Comparison of ENCODE assay signal across 33 cellular contexts in genomic region chrX:1488745-1489144, GRCh38. TPM values are rescaled to one million over a fixed set of nuclear protein-coding genes. Genes with fewer than 3 reads are reported as not detected.
DNase-seq lines count a peak whose midpoint lies in the region; ATAC-seq and TF ChIP-seq lines count a peak whose summit lies in the region.
"Had no signal": no experiment of that assay in that cellular context is flagged by ENCODE, and none has a peak within 500 bp of the region (broad histone marks: within the 10 kb centered on the region; RNA-seq: fewer than 3 reads in every experiment).

No MANE protein-coding gene starts in this region.

- peaks cover 57% of the 10 kb centered on the region for H3F3A ChIP-seq in SU-DHL-6 (ENCODE audit: insufficient read depth)

- H3K36me3 ChIP-seq in SU-DHL-6 (ENCODE audit: low read length) (peaks cover 16% of the 10 kb centered on the region; the same call in 1 of the 2 replicates), endodermal cell (ENCODE audit: control insufficient read depth, insufficient read depth, low read length) (no peaks in the 10 kb centered on the region), WERI-Rb-1 (no peaks in the 10 kb centered on the region)
- H3K36me3 ChIP-seq: esophagus squamous epithelium, gastrocnemius medialis, ovary, right atrium auricular region, thoracic aorta, vagina had no signal

- no peak for TF ChIP-seq CTCF in SU-DHL-6 (IDR thresholded peaks at IDR 0.05; ENCODE audit: insufficient read depth, low read length, poor library complexity, severe bottlenecking)
- TF ChIP-seq CTCF in endodermal cell (conservative IDR thresholded peaks at IDR 0.05): no peak
- no peak for TF ChIP-seq CTCF in WERI-Rb-1 (IDR thresholded peaks at IDR 0.05; ENCODE audit: low read depth, low read length)

- H3K27me3 ChIP-seq in SU-DHL-6 (ENCODE audit: low read length) (no peaks in the 10 kb centered on the region), endodermal cell (ENCODE audit: control insufficient read depth, insufficient read depth, low read length, poor library complexity, severe bottlenecking) (no peaks in the 10 kb centered on the region), WERI-Rb-1 (ENCODE audit: insufficient read depth, low read depth, severe bottlenecking) (no peaks in the 10 kb centered on the region)
- H3K27me3 ChIP-seq: BLaER1 treated with 17β-estradiol and CSF1 and Interleukin-3, amounts not matched to agents 10 nM and 100 nM; esophagus squamous epithelium; gastrocnemius medialis; hepatocyte; ovary; right atrium auricular region; spleen; vagina had no signal

- H3K4me3 ChIP-seq in SU-DHL-6 (ENCODE audit: insufficient read depth, low read length, poor library complexity, severe bottlenecking) (no peak overlapping the region), endodermal cell (ENCODE audit: low read length) (peak overlapping the region; percentile 23), WERI-Rb-1 (ENCODE audit: low read depth, low read length) (no peak overlapping the region)
- H3K4me3 ChIP-seq: BLaER1 treated with 17β-estradiol and CSF1 and Interleukin-3, amounts not matched to agents 10 nM and 100 nM; coronary artery; esophagus squamous epithelium; gastrocnemius medialis; hepatocyte; ovary; PC-9; right atrium auricular region; spleen; thoracic aorta; vagina had no signal

- ATAC-seq in stimulated activated effector memory CD8-positive, alpha-beta T cell treated with anti-CD3 and anti-CD28 coated beads, Interleukin-12 subunit alpha, Interleukin-12 subunit beta, amount 100 ng/mL, for 72 hours: no peak
- ATAC-seq: gastrocnemius medialis, left lobe of liver had no signal

- peaks cover 24% of the 10 kb centered on the region for H3K79me2 ChIP-seq in SU-DHL-6 (ENCODE audit: insufficient read depth, low read length)
- H3K79me2 ChIP-seq: hepatocyte had no signal

- H3K27ac ChIP-seq in SU-DHL-6 (ENCODE audit: low read depth, low read length) (peak overlapping the region; percentile 100), endodermal cell (ENCODE audit: low read depth, low read length) (no peak overlapping the region), WERI-Rb-1 (no peak overlapping the region)
- H3K27ac ChIP-seq: coronary artery, esophagus squamous epithelium, hepatocyte, ovary, PC-9, right atrium auricular region, thoracic aorta, vagina had no signal

- H3K9me3 Mint-ChIP-seq in activated naive CD4-positive, alpha-beta T cell treated with anti-CD3 and anti-CD28 coated beads for 36 hours: peaks cover 12% of the 10 kb centered on the region
- peaks cover 28% of the 10 kb centered on the region for H3K9me3 Mint-ChIP-seq in endodermal cell
- H3K9me3 Mint-ChIP-seq in stimulated activated effector memory CD8-positive, alpha-beta T cell treated with anti-CD3 and anti-CD28 coated beads, Interleukin-12 subunit alpha, Interleukin-12 subunit beta, amount 100 ng/mL, for 72 hours: peaks cover 6% of the 10 kb centered on the region

- peak overlapping the region; percentile 57 for H3K27ac Mint-ChIP-seq in activated naive CD4-positive, alpha-beta T cell treated with anti-CD3 and anti-CD28 coated beads for 36 hours
- no peak overlapping the region for H3K27ac Mint-ChIP-seq in endodermal cell
- H3K27ac Mint-ChIP-seq in stimulated activated effector memory CD8-positive, alpha-beta T cell treated with anti-CD3 and anti-CD28 coated beads, Interleukin-12 subunit alpha, Interleukin-12 subunit beta, amount 100 ng/mL, for 72 hours: peak overlapping the region; percentile 80

- intact Hi-C loops in activated naive CD4-positive, alpha-beta T cell treated with anti-CD3 and anti-CD28 coated beads for 36 hours (cut with micrococcal nuclease): no loop called here

- no peaks in the 10 kb centered on the region for H3K4me1 ChIP-seq in endodermal cell (ENCODE audit: control insufficient read depth, insufficient read depth, low read length)
- H3K4me1 ChIP-seq: right atrium auricular region, vagina had no signal

- no peak for DNase-seq in activated naive CD4-positive, alpha-beta T cell treated with anti-CD3 and anti-CD28 coated beads for 36 hours
- no peak for DNase-seq in activated naive CD4-positive, alpha-beta T cell treated with Interleukin-2 at 50 U/mL for 16 hours
- DNase-seq in endodermal cell (no peak), WERI-Rb-1 (no peak), NCI-H524 treated with DMSO at 0.1 percent for 48 hours (lab: John Stamatoyannopoulos, UW) (no peak), SIG-M5 (lab: John Stamatoyannopoulos, UW) (no peak)
- DNase-seq in stimulated activated effector memory CD8-positive, alpha-beta T cell treated with anti-CD3 and anti-CD28 coated beads, Interleukin-12 subunit alpha, Interleukin-12 subunit beta, amount 100 ng/mL, for 72 hours (ENCODE audit: low spot score in 2 of 2): no peak
- DNase-seq: ACHN; activated effector memory CD4-positive, alpha-beta T cell treated with anti-CD3 and anti-CD28 coated beads, Interleukin-2, amount 50 U/mL, for 16 hours; amygdala; EL; esophagus squamous epithelium; gastrocnemius medialis; mesendoderm; NCI-H1105 treated with DMSO at 0.1 percent for 48 hours; NCI-H446; ovary; PC-9; SHP77; stimulated activated CD4-positive, alpha-beta T cell treated with anti-CD3 and anti-CD28 coated beads, Interleukin-2, amount 100 ng/mL, for 48 hours; stimulated activated naive CD4-positive, alpha-beta T cell; SW 1271 had no signal

- CTCF ChIA-PET in activated naive CD4-positive, alpha-beta T cell treated with anti-CD3 and anti-CD28 coated beads for 36 hours (lab: Charles Lee): no interaction called here

- no peaks in the 10 kb centered on the region for H4K20me1 ChIP-seq in SU-DHL-6 (ENCODE audit: low read depth, low read length)

- H3K9me3 ChIP-seq in SU-DHL-6 (ENCODE audit: insufficient read depth, low read length) (no peaks in the 10 kb centered on the region), endodermal cell (ENCODE audit: control insufficient read depth, low read length) (peaks cover 29% of the 10 kb centered on the region), WERI-Rb-1 (ENCODE audit: severe bottlenecking) (peaks cover 6% of the 10 kb centered on the region)
- H3K9me3 ChIP-seq: esophagus squamous epithelium, gastrocnemius medialis, ovary, right atrium auricular region, thoracic aorta, vagina had no signal

- 80 to 88% methylated on average over 1 of the region's 1 CpG for WGBS in endodermal cell (ENCODE audit: insufficient coverage in 1 of 2, insufficient read length in 1 of 2), 2 experiments

- H3K4me2 ChIP-seq in SU-DHL-6 (ENCODE audit: low read depth, low read length, poor library complexity, severe bottlenecking): peak overlapping the region; percentile 52
- H3K4me2 ChIP-seq: hepatocyte, PC-9 had no signal

- H3K9ac ChIP-seq in SU-DHL-6 (ENCODE audit: low read length) (peak overlapping the region; percentile 44; the same call in 1 of the 2 replicates), endodermal cell (ENCODE audit: extremely low read depth, low read length, poor library complexity, severe bottlenecking) (no peak overlapping the region)

- H3K36me3 Mint-ChIP-seq in activated naive CD4-positive, alpha-beta T cell treated with anti-CD3 and anti-CD28 coated beads for 36 hours (ENCODE audit: low read depth): peaks cover 23% of the 10 kb centered on the region
- peaks cover 2% of the 10 kb centered on the region for H3K36me3 Mint-ChIP-seq in endodermal cell (ENCODE audit: low read depth)
- H3K36me3 Mint-ChIP-seq in stimulated activated effector memory CD8-positive, alpha-beta T cell treated with anti-CD3 and anti-CD28 coated beads, Interleukin-12 subunit alpha, Interleukin-12 subunit beta, amount 100 ng/mL, for 72 hours: peaks cover 86% of the 10 kb centered on the region

- peaks cover 25% of the 10 kb centered on the region for H3K4me1 Mint-ChIP-seq in activated naive CD4-positive, alpha-beta T cell treated with anti-CD3 and anti-CD28 coated beads for 36 hours (ENCODE audit: low read depth)
- no peaks in the 10 kb centered on the region for H3K4me1 Mint-ChIP-seq in endodermal cell
- peaks cover 56% of the 10 kb centered on the region for H3K4me1 Mint-ChIP-seq in stimulated activated effector memory CD8-positive, alpha-beta T cell treated with anti-CD3 and anti-CD28 coated beads, Interleukin-12 subunit alpha, Interleukin-12 subunit beta, amount 100 ng/mL, for 72 hours

- no peaks in the 10 kb centered on the region for H3K9me2 ChIP-seq in SU-DHL-6 (replicated peaks; ENCODE audit: insufficient read depth, low read length)

- H3K4me3 Mint-ChIP-seq in activated naive CD4-positive, alpha-beta T cell treated with anti-CD3 and anti-CD28 coated beads for 36 hours: no peak overlapping the region
- H3K4me3 Mint-ChIP-seq in endodermal cell: no peak overlapping the region
- H3K4me3 Mint-ChIP-seq in stimulated activated effector memory CD8-positive, alpha-beta T cell treated with anti-CD3 and anti-CD28 coated beads, Interleukin-12 subunit alpha, Interleukin-12 subunit beta, amount 100 ng/mL, for 72 hours: no peak overlapping the region

- H2AFZ ChIP-seq in SU-DHL-6 (ENCODE audit: low read depth, low read length, severe bottlenecking): no peak overlapping the region
- H2AFZ ChIP-seq: hepatocyte, PC-9 had no signal

- no peaks in the 10 kb centered on the region for H3K27me3 Mint-ChIP-seq in activated naive CD4-positive, alpha-beta T cell treated with anti-CD3 and anti-CD28 coated beads for 36 hours (ENCODE audit: low read depth)
- H3K27me3 Mint-ChIP-seq in endodermal cell (ENCODE audit: insufficient read depth): peaks cover 13% of the 10 kb centered on the region

RNA-seq across cellular contexts. Expression of gene ASMTL, which starts 36.0 kb away (rescaled TPM):
- 10 to 100 TPM; 45.1 to 47.2 TPM for total RNA-seq in activated naive CD4-positive, alpha-beta T cell treated with anti-CD3 and anti-CD28 coated beads for 36 hours
- total RNA-seq in endodermal cell: 10 to 100 TPM; 46.7 to 80.9 TPM
- 48.3 TPM for polyA plus RNA-seq in endodermal cell (2013, experiment 1 of 2)
- polyA plus RNA-seq in endodermal cell (2013, experiment 2 of 2): 43.1 TPM

RNA-seq across cellular contexts. Expression of gene P2RY8, which starts 48.2 kb away (rescaled TPM):
- 10 to 100 TPM in 1 of 2 experiments, 1 to 10 TPM in 1; 9.8 to 10.6 TPM for total RNA-seq in activated naive CD4-positive, alpha-beta T cell treated with anti-CD3 and anti-CD28 coated beads for 36 hours
- not detected for total RNA-seq in endodermal cell
- 0.07 TPM for polyA plus RNA-seq in endodermal cell (2013, experiment 1 of 2)
- 0.04 TPM for polyA plus RNA-seq in endodermal cell (2013, experiment 2 of 2)
- total RNA-seq: bronchial epithelial cell, myocyte, PC-9 had no signal

Comparison
In these comparisons a context has a peak if more than half of its experiments do, and no peak if none do; other contexts are left out.
1. RNA of gene P2RY8, which starts 48.2 kb away (total RNA-seq): 9.8 to 10.6 TPM in activated naive CD4-positive, alpha-beta T cell treated with anti-CD3 and anti-CD28 coated beads for 36 hours; not detected in endodermal cell; every median in the first group is over 10 times any median in the second.